In the genomic region with DNA sequence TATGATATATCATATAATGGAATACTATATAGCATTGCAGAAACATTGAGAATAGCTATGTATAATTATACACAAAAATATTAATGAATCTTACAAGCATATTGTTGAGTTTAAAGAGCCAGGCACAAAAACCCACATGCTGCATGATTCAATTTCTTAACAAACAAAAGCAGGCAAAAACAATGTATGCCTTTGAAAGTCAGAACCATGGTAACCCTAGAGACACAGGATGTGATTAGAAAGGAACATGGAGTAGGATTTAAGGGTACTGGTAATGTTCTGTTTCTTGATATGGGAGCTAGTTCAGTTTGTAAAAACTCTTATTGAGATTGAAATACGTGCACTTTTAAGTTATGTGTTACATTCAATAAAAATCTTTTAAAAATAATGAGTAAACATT, we compare ENCODE assay signal across 36 cellular contexts. TPM values are rescaled to one million over a fixed set of nuclear protein-coding genes. Genes with fewer than 3 reads are reported as not detected.
"Had no signal": no experiment of that assay in that cellular context is flagged by ENCODE, and none has a peak within 500 bp of the region (broad histone marks: within the 10 kb centered on the region; RNA-seq: fewer than 3 reads in every experiment).

No MANE protein-coding gene starts in this region.

- H3K9me3 ChIP-seq: pancreas, psoas muscle, right atrium auricular region, upper lobe of left lung, vagina had no signal

- H3K36me3 Mint-ChIP-seq: activated CD4-positive, alpha-beta memory T cell treated with anti-CD3 and anti-CD28 coated beads for 36 hours; activated naive CD4-positive, alpha-beta T cell treated with anti-CD3 and anti-CD28 coated beads, Interleukin-2, amount 10 ng/mL, durations not matched to agents 7 days and 5 days; activated naive CD8-positive, alpha-beta T cell treated with anti-CD3 and anti-CD28 coated beads, Interleukin-2, amount 10 ng/mL, durations not matched to agents 7 days and 5 days; memory B cell; naive thymus-derived CD4-positive, alpha-beta T cell; stimulated activated memory B cell treated with anti-CD40 and anti-IgM and Interleukin-4, amounts not matched to agents 10 μg/mL and 1 μg/mL and 100 μg/mL, for 72 hours had no signal

- H3K4me3 Mint-ChIP-seq: activated CD4-positive, alpha-beta memory T cell treated with anti-CD3 and anti-CD28 coated beads for 36 hours; activated naive CD4-positive, alpha-beta T cell treated with anti-CD3 and anti-CD28 coated beads, Interleukin-2, amount 10 ng/mL, durations not matched to agents 7 days and 5 days; activated naive CD8-positive, alpha-beta T cell treated with anti-CD3 and anti-CD28 coated beads, Interleukin-2, amount 10 ng/mL, durations not matched to agents 7 days and 5 days; activated T-cell treated with anti-CD3 and anti-CD28 coated beads, Interleukin-2, amount 50 U/mL, for 24 hours; endodermal cell; memory B cell; naive thymus-derived CD4-positive, alpha-beta T cell; stimulated activated memory B cell treated with anti-CD40 and anti-IgM and Interleukin-4, amounts not matched to agents 10 μg/mL and 1 μg/mL and 100 μg/mL, for 72 hours; stimulated activated naive CD8-positive, alpha-beta T cell treated with anti-CD3 and anti-CD28 coated beads, Interleukin-15, amount 100 ng/mL, for 72 hours had no signal

- H3K4me1 Mint-ChIP-seq: activated naive CD4-positive, alpha-beta T cell treated with anti-CD3 and anti-CD28 coated beads, Interleukin-2, amount 10 ng/mL, durations not matched to agents 7 days and 5 days; activated naive CD8-positive, alpha-beta T cell treated with anti-CD3 and anti-CD28 coated beads, Interleukin-2, amount 10 ng/mL, durations not matched to agents 7 days and 5 days; endodermal cell; naive thymus-derived CD4-positive, alpha-beta T cell; stimulated activated memory B cell treated with anti-CD40 and anti-IgM and Interleukin-4, amounts not matched to agents 10 μg/mL and 1 μg/mL and 100 μg/mL, for 72 hours; stimulated activated naive CD8-positive, alpha-beta T cell treated with anti-CD3 and anti-CD28 coated beads, Interleukin-15, amount 100 ng/mL, for 72 hours had no signal

- H3K4me2 ChIP-seq: smooth muscle cell had no signal

- FAIRE-seq: astrocyte, pancreas, TTC549 had no signal

- H3K27ac ChIP-seq: brain microvascular endothelial cell, epithelial cell of prostate, pancreas, psoas muscle, right atrium auricular region, upper lobe of left lung, vagina, VCaP had no signal

- H3K4me1 ChIP-seq: pancreas, psoas muscle, right atrium auricular region, upper lobe of left lung, vagina had no signal

- H3K27me3 ChIP-seq: brain microvascular endothelial cell, pancreas, right atrium auricular region, upper lobe of left lung, vagina had no signal

- H3K4me3 ChIP-seq: pancreas, psoas muscle, right atrium auricular region, smooth muscle cell, upper lobe of left lung, vagina had no signal

- H3K36me3 ChIP-seq: brain microvascular endothelial cell, pancreas, right atrium auricular region, upper lobe of left lung, vagina had no signal

- H3K27me3 Mint-ChIP-seq: activated CD4-positive, alpha-beta memory T cell treated with anti-CD3 and anti-CD28 coated beads for 36 hours; activated naive CD4-positive, alpha-beta T cell treated with anti-CD3 and anti-CD28 coated beads, Interleukin-2, amount 10 ng/mL, durations not matched to agents 7 days and 5 days; activated naive CD8-positive, alpha-beta T cell treated with anti-CD3 and anti-CD28 coated beads, Interleukin-2, amount 10 ng/mL, durations not matched to agents 7 days and 5 days; activated T-cell treated with anti-CD3 and anti-CD28 coated beads, Interleukin-2, amount 50 U/mL, for 24 hours; memory B cell; stimulated activated memory B cell treated with anti-CD40 and anti-IgM and Interleukin-4, amounts not matched to agents 10 μg/mL and 1 μg/mL and 100 μg/mL, for 72 hours; stimulated activated naive CD8-positive, alpha-beta T cell treated with anti-CD3 and anti-CD28 coated beads, Interleukin-15, amount 100 ng/mL, for 72 hours had no signal

- H3K27ac Mint-ChIP-seq: activated CD4-positive, alpha-beta memory T cell treated with anti-CD3 and anti-CD28 coated beads for 36 hours; activated naive CD4-positive, alpha-beta T cell treated with anti-CD3 and anti-CD28 coated beads, Interleukin-2, amount 10 ng/mL, durations not matched to agents 7 days and 5 days; activated naive CD8-positive, alpha-beta T cell treated with anti-CD3 and anti-CD28 coated beads, Interleukin-2, amount 10 ng/mL, durations not matched to agents 7 days and 5 days; activated T-cell treated with anti-CD3 and anti-CD28 coated beads, Interleukin-2, amount 50 U/mL, for 24 hours; endodermal cell; memory B cell; naive thymus-derived CD4-positive, alpha-beta T cell; stimulated activated memory B cell treated with anti-CD40 and anti-IgM and Interleukin-4, amounts not matched to agents 10 μg/mL and 1 μg/mL and 100 μg/mL, for 72 hours; stimulated activated naive CD8-positive, alpha-beta T cell treated with anti-CD3 and anti-CD28 coated beads, Interleukin-15, amount 100 ng/mL, for 72 hours had no signal

- H3K9me3 Mint-ChIP-seq: activated CD4-positive, alpha-beta memory T cell treated with anti-CD3 and anti-CD28 coated beads for 36 hours; activated naive CD4-positive, alpha-beta T cell treated with anti-CD3 and anti-CD28 coated beads, Interleukin-2, amount 10 ng/mL, durations not matched to agents 7 days and 5 days; activated T-cell treated with anti-CD3 and anti-CD28 coated beads, Interleukin-2, amount 50 U/mL, for 24 hours; endodermal cell; memory B cell; stimulated activated memory B cell treated with anti-CD40 and anti-IgM and Interleukin-4, amounts not matched to agents 10 μg/mL and 1 μg/mL and 100 μg/mL, for 72 hours had no signal

- DNase-seq: activated CD4-positive, alpha-beta memory T cell treated with anti-CD3 and anti-CD28 coated beads for 36 hours; activated CD4-positive, alpha-beta T cell treated with anti-CD3 and anti-CD28 coated beads for 48 hours; activated CD8-positive, alpha-beta memory T cell treated with anti-CD3 and anti-CD28 coated beads, Interleukin-2, amount 50 U/mL, for 4 hours; activated gamma-delta T cell; activated naive CD4-positive, alpha-beta T cell treated with anti-CD3 and anti-CD28 coated beads, Interleukin-2, amount 10 ng/mL, durations not matched to agents 7 days and 5 days; activated naive CD8-positive, alpha-beta T cell treated with anti-CD3 and anti-CD28 coated beads, Interleukin-2, amount 10 ng/mL, durations not matched to agents 7 days and 5 days; activated T-cell treated with anti-CD3 and anti-CD28 coated beads, Interleukin-2, amount 50 U/mL, for 24 hours; brain microvascular endothelial cell; caudate nucleus; cortex of kidney; endodermal cell; head of caudate nucleus; hippocampal formation; left cardiac atrium; midbrain; naive thymus-derived CD4-positive, alpha-beta T cell; nucleus accumbens; pancreas; psoas muscle; stimulated activated CD4-positive, alpha-beta T cell treated with anti-CD3 and anti-CD28 coated beads, Interleukin-1b, Interleukin-23, amount 100 ng/mL, for 48 hours; stimulated activated CD4-positive, alpha-beta T cell treated with anti-CD3 and anti-CD28 coated beads, Interleukin-4, amount 100 ng/mL, for 4 hours; stimulated activated CD8-positive, alpha-beta memory T cell treated with anti-CD3 and anti-CD28 coated beads, Interleukin-4, amount 100 ng/mL, for 48 hours; stimulated activated naive CD8-positive, alpha-beta T cell treated with anti-CD3 and anti-CD28 coated beads, Interleukin-15, amount 100 ng/mL, for 72 hours; substantia nigra; T-helper 9 cell had no signal

RNA-seq across cellular contexts. Expression of a gene that starts 21.5 kb away (rescaled TPM):
- total RNA-seq: endodermal cell had no signal
- polyA plus RNA-seq: neural cell had no signal
